ENCODE assay signal across 1 cellular context in genomic region chr11:76166314-76166713, GRCh38.
A peak's percentile ranks its signal among the peaks of the same experiment; 100 is the strongest.
TF ChIP-seq lines count a peak whose summit lies in the region.

No MANE protein-coding gene starts in this region.

TF ChIP-seq in GM12878, 131 proteins besides CTCF, POLR2A, EP300 and RAD21 (continued from another document and continues in another):
- TF ChIP-seq CUX1 (IDR thresholded peaks at IDR 0.05; ENCODE audit: insufficient replicate concordance, low read depth, low read length) (no peak), ZNF207 (IDR thresholded peaks at IDR 0.05; ENCODE audit: borderline replicate concordance) (no peak), CEBPZ (IDR thresholded peaks at IDR 0.05; ENCODE audit: low read depth, low read length) (no peak), NFIC (IDR thresholded peaks at IDR 0.05; ENCODE audit: low read depth, low read length) (peak; percentile 63; the same call in 1 of the 2 replicates), ZNF274 (IDR thresholded peaks at IDR 0.05; ENCODE audit: insufficient read depth, insufficient read length) (no peak), ZBTB33 (IDR thresholded peaks at IDR 0.05) (no peak), MXI1 (IDR thresholded peaks at IDR 0.05; ENCODE audit: low read depth, low read length) (no peak), RELA (IDR thresholded peaks at IDR 0.05; ENCODE audit: borderline replicate concordance, partially characterized antibody) (no peak), CBFB (IDR thresholded peaks at IDR 0.05; ENCODE audit: low read depth) (no peak), ZNF24 (IDR thresholded peaks at IDR 0.05) (no peak), IKZF2 (IDR thresholded peaks at IDR 0.05) (no peak), SUPT20H (IDR thresholded peaks at IDR 0.05; ENCODE audit: borderline replicate concordance, control insufficient read depth, low read depth, low read length) (no peak), MYC (IDR thresholded peaks at IDR 0.05; ENCODE audit: insufficient read depth, insufficient read length, insufficient replicate concordance, low read length, severe bottlenecking) (no peak), MLLT1 (IDR thresholded peaks at IDR 0.05) (no peak), ATF7 (IDR thresholded peaks at IDR 0.05; ENCODE audit: low read depth) (no peak), BRCA1 (IDR thresholded peaks at IDR 0.05; ENCODE audit: low read depth, low read length) (no peak), FOXK2 (IDR thresholded peaks at IDR 0.05) (no peak), ESRRA (IDR thresholded peaks at IDR 0.05; ENCODE audit: low read length) (no peak), WRNIP1 (IDR thresholded peaks at IDR 0.05; ENCODE audit: borderline replicate concordance, low read depth, low read length) (no peak), BHLHE40 (IDR thresholded peaks at IDR 0.05; ENCODE audit: borderline replicate concordance in 1 of 2, low read depth in 2 of 2, low read length in 1 of 2) (peak; percentile 15 to 32; a peak in 1 of 4 replicates), TCF7 (IDR thresholded peaks at IDR 0.05; ENCODE audit: borderline replicate concordance) (no peak), POU2F2 (IDR thresholded peaks at IDR 0.05; ENCODE audit: borderline replicate concordance, low read depth, low read length) (no peak; the same call in 2 of the 3 replicates), ZZZ3 (IDR thresholded peaks at IDR 0.05; ENCODE audit: control insufficient read depth, insufficient read length, low read depth) (no peak), E4F1 (IDR thresholded peaks at IDR 0.05; ENCODE audit: borderline replicate concordance, partially characterized antibody) (no peak), KAT2A (conservative IDR thresholded peaks at IDR 0.05; ENCODE audit: control insufficient read depth, low read depth, low read length) (no peak), GABPA (IDR thresholded peaks at IDR 0.05; ENCODE audit: low read depth) (no peak), BCL11A (IDR thresholded peaks at IDR 0.05; ENCODE audit: low read depth, low read length) (peak; percentile 57; the same call in 1 of the 2 replicates), EZH2 (IDR thresholded peaks at IDR 0.05; ENCODE audit: borderline replicate concordance, control insufficient read depth, low read depth, low read length) (no peak), ZNF592 (IDR thresholded peaks at IDR 0.05) (no peak), ZNF384 (IDR thresholded peaks at IDR 0.05; ENCODE audit: borderline replicate concordance, low read depth, low read length) (no peak), RAD51 (IDR thresholded peaks at IDR 0.05) (no peak), HCFC1 (IDR thresholded peaks at IDR 0.05; ENCODE audit: low read length) (no peak), STAT3 (IDR thresholded peaks at IDR 0.05; ENCODE audit: low read depth, low read length) (no peak), EED (IDR thresholded peaks at IDR 0.05; ENCODE audit: low read depth) (0 out of 2 replicates have a peak, but pooled peaks have one; percentile 16), ZBTB40 (IDR thresholded peaks at IDR 0.05; ENCODE audit: borderline replicate concordance) (no peak)
